Comparison of ENCODE assay signal across 8 cellular contexts in the genomic region with DNA sequence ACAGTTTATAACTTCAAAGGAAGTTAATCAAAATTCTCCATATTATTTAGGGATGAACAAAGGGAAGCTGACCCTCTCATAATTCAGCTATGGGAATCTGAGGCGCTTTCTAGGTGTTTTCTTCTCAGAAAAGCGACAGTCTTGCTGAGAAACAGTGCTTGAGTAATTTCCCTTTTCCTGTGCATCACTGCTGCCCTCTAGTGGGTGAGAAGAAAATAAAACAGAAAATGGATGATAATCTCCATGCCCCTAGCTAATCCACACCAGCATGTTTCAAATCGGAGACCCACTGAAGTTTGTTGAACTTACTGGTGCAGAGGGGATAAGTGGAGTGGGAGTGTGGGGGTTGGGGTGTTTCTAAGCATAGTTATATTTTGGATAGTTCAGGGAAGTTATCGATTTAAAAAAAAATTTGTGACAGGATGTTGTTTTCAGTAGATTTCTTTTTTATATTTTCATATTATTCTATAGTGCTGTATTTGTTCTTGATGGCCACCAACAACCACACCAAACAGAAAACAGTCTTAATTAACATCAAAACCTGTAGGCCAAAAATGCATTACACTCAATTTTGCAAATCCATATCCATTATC. TPM values are rescaled to one million over a fixed set of nuclear protein-coding genes. Genes with fewer than 3 reads are reported as not detected.
DNase-seq lines count a peak whose midpoint lies in the region; ATAC-seq and TF ChIP-seq lines count a peak whose summit lies in the region.

No MANE protein-coding gene starts in this region.

- intact Hi-C loops in left ventricle myocardium superior (cut with micrococcal nuclease) (no loop called here), sigmoid colon (cut with DNase I) (loop anchor here (5.0 kb wide), 1 partner anchor 648 kb away; no protein-coding TSS in a partner anchor)

- peaks cover 80% of the 10 kb centered on the region for H3K36me3 Mint-ChIP-seq in activated T-cell treated with anti-CD3 and anti-CD28 coated beads, Interleukin-2, amount 50 U/mL, for 24 hours (ENCODE audit: low read depth)

- peaks cover 74% of the 10 kb centered on the region for H3K4me1 Mint-ChIP-seq in activated T-cell treated with anti-CD3 and anti-CD28 coated beads, Interleukin-2, amount 50 U/mL, for 24 hours (ENCODE audit: low read depth)

- H3K4me3 Mint-ChIP-seq in activated T-cell treated with anti-CD3 and anti-CD28 coated beads, Interleukin-2, amount 50 U/mL, for 24 hours, result peak overlapping the region; percentile 68

- no peaks in the 10 kb centered on the region for H3K36me3 ChIP-seq in adipocyte (ENCODE audit: control insufficient read depth, insufficient read depth, low read length, severe bottlenecking)
- no peaks in the 10 kb centered on the region for H3K36me3 ChIP-seq in sigmoid colon

- H3K9me3 ChIP-seq in adipocyte (ENCODE audit: control insufficient read depth, low read length), result no peaks in the 10 kb centered on the region
- H3K9me3 ChIP-seq in sigmoid colon, result no peaks in the 10 kb centered on the region

- H3K4me1 ChIP-seq in adipocyte (ENCODE audit: control insufficient read depth, insufficient read depth, low read length) (no peaks in the 10 kb centered on the region), sigmoid colon (no peaks in the 10 kb centered on the region)

- ATAC-seq in HG02798 (IDR thresholded peaks at IDR 0.05; ENCODE audit: poor library complexity, unreplicated experiment) (peak; percentile 53), left ventricle myocardium superior (peak; percentile 37), GM21528 (IDR thresholded peaks at IDR 0.05; ENCODE audit: low FRiP score, unreplicated experiment) (no peak)

- no peak overlapping the region for H3K27ac ChIP-seq in sigmoid colon

- H3K27ac Mint-ChIP-seq in activated T-cell treated with anti-CD3 and anti-CD28 coated beads, Interleukin-2, amount 50 U/mL, for 24 hours, result peak overlapping the region; percentile 93

- H3K4me3 ChIP-seq in adipocyte (ENCODE audit: low read length) (no peak overlapping the region), sigmoid colon (no peak overlapping the region)

- H3K27me3 Mint-ChIP-seq in activated T-cell treated with anti-CD3 and anti-CD28 coated beads, Interleukin-2, amount 50 U/mL, for 24 hours, result no peaks in the 10 kb centered on the region

- no peaks in the 10 kb centered on the region for H3K27me3 ChIP-seq in adipocyte (replicated peaks; ENCODE audit: control insufficient read depth, insufficient read depth, low read length)
- H3K27me3 ChIP-seq in sigmoid colon, result no peaks in the 10 kb centered on the region

- no peak overlapping the region for H3K9ac ChIP-seq in adipocyte (ENCODE audit: low read length)

- no peak for TF ChIP-seq EP300 in sigmoid colon (IDR thresholded peaks at IDR 0.05)

- peak; percentile 19 to 70 (median 44) for TF ChIP-seq CTCF in sigmoid colon (IDR thresholded peaks at IDR 0.05)

- H3K9me3 Mint-ChIP-seq in activated T-cell treated with anti-CD3 and anti-CD28 coated beads, Interleukin-2, amount 50 U/mL, for 24 hours, result no peaks in the 10 kb centered on the region

- TF ChIP-seq POLR2A in sigmoid colon (IDR thresholded peaks at IDR 0.05), result no peak

- DNase-seq in activated T-cell treated with anti-CD3 and anti-CD28 coated beads, Interleukin-2, amount 50 U/mL, for 24 hours, result no peak
- no peak for DNase-seq in activated T-cell treated with anti-CD3 and anti-CD28 coated beads for 4 hours
- DNase-seq in NCI-H460 (ENCODE audit: extremely low read depth, low read depth), result peak; percentile 57
- peak; percentile 75 for DNase-seq in adipocyte (ENCODE audit: low read depth)
- DNase-seq in left ventricle myocardium superior, result no peak
- no peak for DNase-seq in sigmoid colon

- 12 to 19% methylated on average over 4 of the region's 4 CpGs for WGBS in sigmoid colon, 2 donors

RNA-seq across cellular contexts. Expression of a gene that starts 21.4 kb away (rescaled TPM):
- total RNA-seq in NCI-H460 (2014; rRNA removed; shearing (Covaris generic)), result 44.4 and 55.9 TPM in 2 replicates
- polyA plus RNA-seq in NCI-H460 (2014; cell fraction: nucleus; rRNA removed), result 25.2 and 74.5 TPM in 2 replicates
- total RNA-seq in left ventricle myocardium superior, result 22.9 TPM
- 10 to 100 TPM in 3 of 4 donors, 1 to 10 TPM in 1; 10.0 to 42.6 (median 29.8) TPM for total RNA-seq in sigmoid colon
- 100 to 1,000 TPM in 1 of 3 donors, 10 to 100 TPM in 2; 13.4 to 112 (median 15.6) TPM for polyA plus RNA-seq in sigmoid colon

RNA-seq across cellular contexts. Expression of a gene that starts 51.2 kb away (rescaled TPM):
- 23.2 and 25.2 TPM in 2 replicates for total RNA-seq in NCI-H460 (2014; rRNA removed; shearing (Covaris generic))
- 7.5 and 7.7 TPM in 2 replicates for polyA plus RNA-seq in NCI-H460 (2014; cell fraction: nucleus; rRNA removed)
- total RNA-seq in left ventricle myocardium superior, result 0.17 TPM
- not detected for total RNA-seq in sigmoid colon
- not detected for polyA plus RNA-seq in sigmoid colon

RNA-seq across cellular contexts. Expression of a gene that starts 55.7 kb away (rescaled TPM):
- total RNA-seq in NCI-H460 (2014; rRNA removed; shearing (Covaris generic)), result not detected in 2 replicates
- polyA plus RNA-seq in NCI-H460 (2014; cell fraction: nucleus; rRNA removed), result not detected in 2 replicates
- total RNA-seq in left ventricle myocardium superior (not detected), sigmoid colon (not detected)
- polyA plus RNA-seq in sigmoid colon, result not detected

Comparison
In these comparisons a context has a peak if more than half of its experiments do, and no peak if none do; other contexts are left out.
1. DNase-seq: peak in NCI-H460 (single experiment) and adipocyte (single experiment); none in activated T-cell treated with anti-CD3 and anti-CD28 coated beads, Interleukin-2, amount 50 U/mL, for 24 hours (single experiment), activated T-cell treated with anti-CD3 and anti-CD28 coated beads for 4 hours (single experiment), left ventricle myocardium superior (single experiment) and sigmoid colon (single experiment).
2. RNA of a gene that starts 51.2 kb away (total RNA-seq): 23.2 to 25.2 TPM in NCI-H460; 0.17 TPM in left ventricle myocardium superior (single experiment) and not detected in sigmoid colon; every median in the first group is over 10 times any median in the second.